Comparison of ENCODE assay signal across 8 cellular contexts in genomic region chr4:7939377-7940108, GRCh38. TPM values are rescaled to one million over a fixed set of nuclear protein-coding genes. Genes with fewer than 3 reads are reported as not detected.
A peak's percentile ranks its signal among the peaks of the same experiment; 100 is the strongest.
DNase-seq lines count a peak whose midpoint lies in the region; ATAC-seq, FAIRE-seq and TF ChIP-seq lines count a peak whose summit lies in the region.

A gene with protein sequence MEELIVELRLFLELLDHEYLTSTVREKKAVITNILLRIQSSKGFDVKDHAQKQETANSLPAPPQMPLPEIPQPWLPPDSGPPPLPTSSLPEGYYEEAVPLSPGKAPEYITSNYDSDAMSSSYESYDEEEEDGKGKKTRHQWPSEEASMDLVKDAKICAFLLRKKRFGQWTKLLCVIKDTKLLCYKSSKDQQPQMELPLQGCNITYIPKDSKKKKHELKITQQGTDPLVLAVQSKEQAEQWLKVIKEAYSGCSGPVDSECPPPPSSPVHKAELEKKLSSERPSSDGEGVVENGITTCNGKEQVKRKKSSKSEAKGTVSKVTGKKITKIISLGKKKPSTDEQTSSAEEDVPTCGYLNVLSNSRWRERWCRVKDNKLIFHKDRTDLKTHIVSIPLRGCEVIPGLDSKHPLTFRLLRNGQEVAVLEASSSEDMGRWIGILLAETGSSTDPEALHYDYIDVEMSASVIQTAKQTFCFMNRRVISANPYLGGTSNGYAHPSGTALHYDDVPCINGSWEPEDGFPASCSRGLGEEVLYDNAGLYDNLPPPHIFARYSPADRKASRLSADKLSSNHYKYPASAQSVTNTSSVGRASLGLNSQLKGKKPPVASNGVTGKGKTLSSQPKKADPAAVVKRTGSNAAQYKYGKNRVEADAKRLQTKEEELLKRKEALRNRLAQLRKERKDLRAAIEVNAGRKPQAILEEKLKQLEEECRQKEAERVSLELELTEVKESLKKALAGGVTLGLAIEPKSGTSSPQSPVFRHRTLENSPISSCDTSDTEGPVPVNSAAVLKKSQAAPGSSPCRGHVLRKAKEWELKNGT (minus strand): TSS chr4:7939861. CDS start chr4:7872078, 67,783 bp downstream.

- peak; percentile 91 for ATAC-seq in HG02623 (IDR thresholded peaks at IDR 0.05; ENCODE audit: unreplicated experiment)

- no peak for TF ChIP-seq CTCF in bronchial epithelial cell (IDR thresholded peaks at IDR 0.05; ENCODE audit: insufficient read depth, low read length, severe bottlenecking)

- H3K27me3 ChIP-seq in bronchial epithelial cell (ENCODE audit: control insufficient read depth, insufficient read depth, low read length) (no peaks in the 10 kb centered on the region), skeletal muscle tissue (ENCODE audit: control insufficient read depth in 3 of 3, insufficient read depth in 3 of 3, low read length in 3 of 3) (peaks cover 7 to 15% (median 9%) of the 10 kb centered on the region in 3 donors)

- peaks cover 10 to 19% (median 16%) of the 10 kb centered on the region in 3 donors for H3K4me1 ChIP-seq in skeletal muscle tissue (ENCODE audit: control insufficient read depth in 3 of 3, insufficient read depth in 3 of 3, low read length in 3 of 3)

- DNase-seq in NCI-H2081 (lab: John Stamatoyannopoulos, UW) (peak; percentile 89 to 91), bronchial epithelial cell (ENCODE audit: low read depth) (peak; percentile 59), iPS-NIHi7 (ENCODE audit: extremely low spot score) (peak; percentile 99), NOMO-1 (lab: John Stamatoyannopoulos, UW; ENCODE audit: unreplicated experiment in 2 of 2) (no peak)
- DNase-seq in activated CD4-positive, CD25-positive, alpha-beta regulatory T cell treated with anti-CD3 and anti-CD28 coated beads, Interleukin-2, amount 50 U/mL, for 16 hours (ENCODE audit: low read depth, low spot score), result peak; percentile 74

- no peak for FAIRE-seq in bronchial epithelial cell (lab: Jason Lieb, UNC)

- H3K27ac ChIP-seq in skeletal muscle tissue (ENCODE audit: low read depth, low read length), result peak within 1 kb of the TSS; percentile 70

- H3K36me3 ChIP-seq in bronchial epithelial cell (ENCODE audit: control insufficient read depth, insufficient read depth, low read length) (no peaks in the 10 kb centered on the region), skeletal muscle tissue (ENCODE audit: control insufficient read depth in 3 of 3, insufficient read depth in 3 of 3, low read length in 3 of 3) (no peaks in the 10 kb centered on the region)

- H3K9ac ChIP-seq in skeletal muscle tissue (ENCODE audit: low read depth in 1 of 3, low read length in 3 of 3), result peak within 1 kb of the TSS; percentile 61 to 75 (median 62)

- H3K4me3 ChIP-seq in GM08714 (ENCODE audit: low read length) (peak within 1 kb of the TSS; percentile 70; the same call in 1 of the 2 replicates), bronchial epithelial cell (ENCODE audit: low read depth, low read length) (peak within 1 kb of the TSS; percentile 91), skeletal muscle tissue (ENCODE audit: low read length in 3 of 3) (peak within 1 kb of the TSS; percentile 68 to 75 (median 73))

- no peaks in the 10 kb centered on the region for H3K9me3 ChIP-seq in skeletal muscle tissue (ENCODE audit: control insufficient read depth in 3 of 3, low read length in 3 of 3)

RNA-seq across cellular contexts. Expression of the gene that starts here (rescaled TPM):
- total RNA-seq in bronchial epithelial cell (6.8 and 16.1 TPM in 2 replicates), skeletal muscle tissue (29.2 TPM)

Comparison
In these comparisons a context has a peak if more than half of its experiments do, and no peak if none do; other contexts are left out.
1. DNase-seq: peak in NCI-H2081 (2 of 2), activated CD4-positive, CD25-positive, alpha-beta regulatory T cell treated with anti-CD3 and anti-CD28 coated beads, Interleukin-2, amount 50 U/mL, for 16 hours (single experiment), bronchial epithelial cell (single experiment) and iPS-NIHi7 (single experiment); none in NOMO-1 (0 of 2).
2. Peak in every context shown above with its lines, with median percentiles within 50 percentile points of each other: H3K4me3 ChIP-seq.